Comparison of ENCODE assay signal across 26 cellular contexts in genomic region chr7:70523626-70524351, GRCh38.
"Had no signal": no experiment of that assay in that cellular context is flagged by ENCODE, and none has a peak within 500 bp of the region (broad histone marks: within the 10 kb centered on the region; RNA-seq: fewer than 3 reads in every experiment).

No MANE protein-coding gene starts in this region.

- H3K9me3 ChIP-seq: ascending aorta, breast epithelium, esophagus squamous epithelium had no signal

- H3K27me3 ChIP-seq: ascending aorta, breast epithelium, dorsolateral prefrontal cortex, esophagus squamous epithelium had no signal

- H3K36me3 ChIP-seq: ascending aorta, breast epithelium, esophagus squamous epithelium had no signal

- H3K4me1 ChIP-seq: breast epithelium had no signal

- ATAC-seq: activated CD4-positive, alpha-beta T cell treated with anti-CD3 and anti-CD28 coated beads for 36 hours; activated naive CD4-positive, alpha-beta T cell treated with anti-CD3 and anti-CD28 coated beads, Interleukin-2, amount 50 U/mL, for 72 hours; activated T-cell treated with anti-CD3 and anti-CD28 coated beads, Interleukin-2, amount 50 U/mL, for 72 hours had no signal

- FAIRE-seq: frontal cortex had no signal

- DNase-seq: activated CD4-positive, alpha-beta memory T cell treated with anti-CD3 and anti-CD28 coated beads, Interleukin-2, amount 10 ng/mL, durations not matched to agents 7 days and 5 days; activated CD4-positive, alpha-beta T cell treated with anti-CD3 and anti-CD28 coated beads for 36 hours; activated CD4-positive, alpha-beta T cell treated with anti-CD3 and anti-CD28 coated beads, Interleukin-2, amount 10 ng/mL, durations not matched to agents 7 days and 5 days; activated CD4-positive, alpha-beta T cell treated with anti-CD3 and anti-CD28 coated beads, Interleukin-2, amount 50 U/mL, for 4 hours; activated CD4-positive, CD25-positive, alpha-beta regulatory T cell; activated CD4-positive, CD25-positive, alpha-beta regulatory T cell treated with anti-CD3 and anti-CD28 coated beads, Interleukin-2, amount 50 U/mL, for 72 hours; activated CD8-positive, alpha-beta memory T cell treated with anti-CD3 and anti-CD28 coated beads, Interleukin-2, amount 50 U/mL, for 48 hours; activated gamma-delta T cell; activated naive CD4-positive, alpha-beta T cell; activated naive CD4-positive, alpha-beta T cell treated with anti-CD3 and anti-CD28 coated beads, Interleukin-2, amount 10 ng/mL, durations not matched to agents 7 days and 5 days; activated naive CD8-positive, alpha-beta T cell treated with anti-CD3 and anti-CD28 coated beads, Interleukin-2, amount 10 ng/mL, durations not matched to agents 7 days and 5 days; activated T-cell treated with anti-CD3 and anti-CD28 coated beads for 4 hours; activated T-cell treated with anti-CD3 and anti-CD28 coated beads, Interleukin-2, amount 50 U/mL, for 24 hours; activated T-cell treated with anti-CD3 and anti-CD28 coated beads, Interleukin-2, amount 50 U/mL, for 72 hours; dorsolateral prefrontal cortex; effector memory CD4-positive, alpha-beta T cell; endodermal cell; erythroblast; esophagus squamous epithelium; head of caudate nucleus; T-helper 2 cell had no signal

- H3K27ac ChIP-seq: ascending aorta, breast epithelium, coronary artery, dorsolateral prefrontal cortex had no signal

- H3K4me3 ChIP-seq: ascending aorta, breast epithelium, coronary artery, dorsolateral prefrontal cortex, esophagus squamous epithelium had no signal
